Comparison of ENCODE assay signal across 9 cellular contexts in genomic region chr5:73899055-73899454, GRCh38.
DNase-seq lines count a peak whose midpoint lies in the region; ATAC-seq and TF ChIP-seq lines count a peak whose summit lies in the region.
"Had no signal": no experiment of that assay in that cellular context is flagged by ENCODE, and none has a peak within 500 bp of the region (broad histone marks: within the 10 kb centered on the region; RNA-seq: fewer than 3 reads in every experiment).

No MANE protein-coding gene starts in this region.

- TF ChIP-seq CTCF in esophagus muscularis mucosa (IDR thresholded peaks at IDR 0.05) (no peak), adrenal gland (IDR thresholded peaks at IDR 0.05) (no peak)

- H3K36me3 ChIP-seq in esophagus muscularis mucosa (peaks cover 0 to 8% (median 0%) of the 10 kb centered on the region in 4 donors), adrenal gland (replicated peaks in 1 of 2) (peaks cover 0 to 2% of the 10 kb centered on the region in 2 donors)
- H3K36me3 ChIP-seq: left lung had no signal

- DNase-seq in esophagus muscularis mucosa (ENCODE audit: extremely low spot score) (peak; percentile 78), NCI-H2196 treated with DMSO at 0.1 percent for 48 hours (lab: John Stamatoyannopoulos, UW; ENCODE audit: unreplicated experiment) (no peak), DMS153 treated with DMSO at 0.1 percent for 48 hours (lab: John Stamatoyannopoulos, UW; ENCODE audit: unreplicated experiment) (no peak), adrenal gland (no peak)
- no peak for DNase-seq in activated effector memory CD4-positive, alpha-beta T cell treated with anti-CD3 and anti-CD28 coated beads, Interleukin-2, amount 50 U/mL, for 16 hours
- DNase-seq: left lung had no signal

- H3K4me1 ChIP-seq in esophagus muscularis mucosa (peaks cover 0 to 8% (median 4%) of the 10 kb centered on the region in 4 donors), adrenal gland (replicated peaks in 1 of 2) (peaks cover 0 to 10% of the 10 kb centered on the region in 2 donors)

- H3K4me3 ChIP-seq in esophagus muscularis mucosa, result no peak overlapping the region
- H3K4me3 ChIP-seq in adrenal gland, result no peak overlapping the region
- H3K4me3 ChIP-seq: left lung had no signal

- TF ChIP-seq EP300 in esophagus muscularis mucosa (IDR thresholded peaks at IDR 0.05), result no peak

- H3K27me3 ChIP-seq in esophagus muscularis mucosa, result no peaks in the 10 kb centered on the region
- H3K27me3 ChIP-seq in adrenal gland, result no peaks in the 10 kb centered on the region
- H3K27me3 ChIP-seq: left lung had no signal

- intact Hi-C loops in esophagus muscularis mucosa (cut with DNase I), result no loop called here
- intact Hi-C loops in adrenal gland (cut with DNase I), result no loop called here

- WGBS in esophagus muscularis mucosa, result 75% methylated on average over 9 of the region's 9 CpGs
- 71 to 83% (median 74%) methylated on average over 4 to 9 of the region's 9 CpGs for WGBS in adrenal gland, 4 donors

- H3K27ac ChIP-seq in esophagus muscularis mucosa (replicated peaks in 1 of 4) (no peak overlapping the region), adrenal gland (no peak overlapping the region)
- H3K27ac ChIP-seq: left lung had no signal

- TF ChIP-seq POLR2A in esophagus muscularis mucosa (IDR thresholded peaks at IDR 0.05; ENCODE audit: low read depth) (no peak), adrenal gland (IDR thresholded peaks at IDR 0.05) (no peak)

- no peaks in the 10 kb centered on the region for H3K9me3 ChIP-seq in esophagus muscularis mucosa
- H3K9me3 ChIP-seq in adrenal gland (replicated peaks in 1 of 3), result no peaks in the 10 kb centered on the region
- H3K9me3 ChIP-seq: left lung had no signal

- ATAC-seq in GM18499 (IDR thresholded peaks at IDR 0.05; ENCODE audit: insufficient read depth, unreplicated experiment) (peak; percentile 64), GM19397 (IDR thresholded peaks at IDR 0.05; ENCODE audit: unreplicated experiment) (peak; percentile 71), HG03095 (IDR thresholded peaks at IDR 0.05; ENCODE audit: unreplicated experiment) (peak; percentile 79)
- ATAC-seq: left lung had no signal
